ENCODE assay signal across 8 cellular contexts in genomic region chr1:26693557-26694184, GRCh38. TPM values are rescaled to one million over a fixed set of nuclear protein-coding genes. Genes with fewer than 3 reads are reported as not detected.
DNase-seq lines count a peak whose midpoint lies in the region; ATAC-seq and TF ChIP-seq lines count a peak whose summit lies in the region.

No MANE protein-coding gene starts in this region.

- H3K27me3 Mint-ChIP-seq in activated T-cell treated with anti-CD3 and anti-CD28 coated beads, Interleukin-2, amount 50 U/mL, for 72 hours (ENCODE audit: low read depth), result no peaks in the 10 kb centered on the region
- H3K27me3 Mint-ChIP-seq in activated naive CD8-positive, alpha-beta T cell treated with anti-CD3 and anti-CD28 coated beads, Interleukin-2, amount 50 U/mL, for 24 hours, result no peaks in the 10 kb centered on the region

- DNase-seq in activated T-cell treated with anti-CD3 and anti-CD28 coated beads, Interleukin-2, amount 50 U/mL, for 72 hours, result no peak
- DNase-seq in activated T-cell treated with anti-CD3 and anti-CD28 coated beads for 4 hours (no peak), left lung (no peak), transverse colon (no peak)
- peak; percentile 16 for DNase-seq in activated naive CD8-positive, alpha-beta T cell treated with anti-CD3 and anti-CD28 coated beads, Interleukin-2, amount 50 U/mL, for 24 hours
- no peak for DNase-seq in activated CD4-positive, alpha-beta T cell treated with anti-CD3 and anti-CD28 coated beads for 4 hours

- H3K9me3 ChIP-seq in left lung (no peaks in the 10 kb centered on the region), transverse colon (no peaks in the 10 kb centered on the region)

- TF ChIP-seq CTCF in left lung (IDR thresholded peaks at IDR 0.05) (no peak), transverse colon (IDR thresholded peaks at IDR 0.05) (no peak)

- H3K4me1 ChIP-seq in left lung, result peaks cover 24 to 58% of the 10 kb centered on the region in 2 donors
- H3K4me1 ChIP-seq in transverse colon, result peaks cover 16 to 44% (median 35%) of the 10 kb centered on the region in 4 donors

- no peaks in the 10 kb centered on the region for H3K36me3 ChIP-seq in left lung
- H3K36me3 ChIP-seq in transverse colon, result no peaks in the 10 kb centered on the region

- peak overlapping the region; percentile 94 to 95 for H3K27ac ChIP-seq in left lung
- peak overlapping the region; percentile 98 to 100 (median 100) for H3K27ac ChIP-seq in transverse colon

- intact Hi-C loops in left lung (cut with DNase I), result loop anchor here in 1 of 2 donors (10.0 kb wide), 1 partner anchor 91 kb away; the partner anchor contains the start of gene PIGV
- intact Hi-C loops in transverse colon (cut with DNase I; ENCODE audit: low total_unique reads), result loop anchor here (5.0 kb wide), 1 partner anchor 94 kb away; the partner anchor contains the start of gene PIGV

- peak overlapping the region; percentile 39 to 48 for H3K4me3 ChIP-seq in left lung
- peak overlapping the region; percentile 31 to 64 (median 46) for H3K4me3 ChIP-seq in transverse colon

- in situ Hi-C loops in transverse colon (cut with MboI; ENCODE audit: low pct_ligation_motif_present in 1 of 4, low pct_unique_long_range_greater_than_20kb in 1 of 4, low sequenced_read_pairs in 3 of 4), result loop anchor here (10.0 to 25.0 kb wide), 2 partner anchors 91 to 94 kb away; partner anchors contain the start of gene PIGV (in 4 of the 4)

- H3K27me3 ChIP-seq in left lung (no peaks in the 10 kb centered on the region), transverse colon (no peaks in the 10 kb centered on the region)

- H3K4me1 Mint-ChIP-seq in activated T-cell treated with anti-CD3 and anti-CD28 coated beads, Interleukin-2, amount 50 U/mL, for 72 hours (ENCODE audit: low read depth), result peaks cover 29% of the 10 kb centered on the region
- peaks cover 37% of the 10 kb centered on the region for H3K4me1 Mint-ChIP-seq in activated naive CD8-positive, alpha-beta T cell treated with anti-CD3 and anti-CD28 coated beads, Interleukin-2, amount 50 U/mL, for 24 hours

- no peaks in the 10 kb centered on the region for H3K36me3 Mint-ChIP-seq in activated T-cell treated with anti-CD3 and anti-CD28 coated beads, Interleukin-2, amount 50 U/mL, for 72 hours (ENCODE audit: insufficient read depth in 2 of 2)
- H3K36me3 Mint-ChIP-seq in activated naive CD8-positive, alpha-beta T cell treated with anti-CD3 and anti-CD28 coated beads, Interleukin-2, amount 50 U/mL, for 24 hours (ENCODE audit: low read depth), result no peaks in the 10 kb centered on the region

- 34 to 37% methylated on average over 5 of the region's 5 CpGs for WGBS in transverse colon (ENCODE audit: low coverage in 1 of 2), 2 donors

- TF ChIP-seq POLR2A in transverse colon (IDR thresholded peaks at IDR 0.05), result no peak

- peak overlapping the region; percentile 98 for H3K27ac Mint-ChIP-seq in activated T-cell treated with anti-CD3 and anti-CD28 coated beads, Interleukin-2, amount 50 U/mL, for 72 hours
- peak overlapping the region; percentile 93 for H3K27ac Mint-ChIP-seq in activated naive CD8-positive, alpha-beta T cell treated with anti-CD3 and anti-CD28 coated beads, Interleukin-2, amount 50 U/mL, for 24 hours

- no peak for TF ChIP-seq EP300 in transverse colon (IDR thresholded peaks at IDR 0.05; ENCODE audit: low read depth)

- ATAC-seq in activated T-cell treated with anti-CD3 and anti-CD28 coated beads, Interleukin-2, amount 50 U/mL, for 72 hours (replicated peaks in 1 of 2), result no peak
- no peak for ATAC-seq in activated naive CD8-positive, alpha-beta T cell treated with anti-CD3 and anti-CD28 coated beads, Interleukin-2, amount 50 U/mL, for 24 hours
- ATAC-seq in left lung (no peak), HG02763 (IDR thresholded peaks at IDR 0.05; ENCODE audit: unreplicated experiment) (no peak), HG03565 (IDR thresholded peaks at IDR 0.05; ENCODE audit: unreplicated experiment) (no peak)

- no peaks in the 10 kb centered on the region for H3K9me3 Mint-ChIP-seq in activated T-cell treated with anti-CD3 and anti-CD28 coated beads, Interleukin-2, amount 50 U/mL, for 72 hours
- no peaks in the 10 kb centered on the region for H3K9me3 Mint-ChIP-seq in activated naive CD8-positive, alpha-beta T cell treated with anti-CD3 and anti-CD28 coated beads, Interleukin-2, amount 50 U/mL, for 24 hours

- H3K4me3 Mint-ChIP-seq in activated T-cell treated with anti-CD3 and anti-CD28 coated beads, Interleukin-2, amount 50 U/mL, for 72 hours, result peak overlapping the region; percentile 93 to 95
- H3K4me3 Mint-ChIP-seq in activated naive CD8-positive, alpha-beta T cell treated with anti-CD3 and anti-CD28 coated beads, Interleukin-2, amount 50 U/mL, for 24 hours, result peak overlapping the region; percentile 89

RNA-seq across cellular contexts. Expression of gene ARID1A, which starts 2.1 kb away (rescaled TPM):
- total RNA-seq in activated T-cell treated with anti-CD3 and anti-CD28 coated beads, Interleukin-2, amount 50 U/mL, for 72 hours, result 10 to 100 TPM; 95.1 to 97.3 TPM
- 10 to 100 TPM; 65.5 to 71.4 TPM for total RNA-seq in left lung
- 10 to 100 TPM; 43.4 to 72.0 (median 53.1) TPM for total RNA-seq in transverse colon
